ENCODE assay signal across 8 cellular contexts in the genomic region with DNA sequence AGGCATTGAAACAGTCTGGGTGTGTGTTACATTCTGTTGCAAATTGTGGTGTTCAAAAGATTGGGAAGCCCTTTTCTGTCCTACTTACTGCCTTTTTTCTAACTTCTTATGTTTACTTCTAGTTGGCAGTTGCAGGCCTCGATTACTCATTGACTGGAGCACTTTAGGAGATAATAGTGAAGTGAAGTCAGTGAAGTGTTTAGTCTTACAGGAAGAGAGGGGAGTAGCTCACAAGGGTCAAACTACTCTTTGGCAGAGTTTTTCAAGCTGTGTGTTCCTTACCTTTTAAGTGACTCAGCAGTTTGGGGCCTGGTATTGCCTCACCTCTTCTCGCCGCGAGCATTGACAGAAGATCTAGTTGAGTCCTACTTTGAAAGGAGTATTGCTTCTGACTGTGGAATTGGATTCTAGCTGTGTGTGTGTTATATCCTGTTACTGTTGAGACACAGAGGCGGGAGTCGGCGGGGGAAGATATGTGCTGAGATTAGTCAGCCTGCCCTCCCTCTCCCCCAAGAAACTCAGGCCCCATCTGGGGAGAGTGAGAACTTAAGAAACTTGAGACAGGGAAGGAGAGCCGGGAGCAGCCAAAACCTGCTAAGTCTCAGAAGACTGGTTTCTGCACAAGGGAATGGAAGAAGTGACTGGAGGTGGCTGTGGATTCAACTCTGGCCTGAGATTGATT. TPM values are rescaled to one million over a fixed set of nuclear protein-coding genes. Genes with fewer than 3 reads are reported as not detected.
DNase-seq lines count a peak whose midpoint lies in the region; ATAC-seq, FAIRE-seq and TF ChIP-seq lines count a peak whose summit lies in the region.

No MANE protein-coding gene starts in this region.

- FAIRE-seq in astrocyte (lab: Jason Lieb, UNC) (peak; percentile 77), D721Med (lab: Jason Lieb, UNC) (no peak)

- TF ChIP-seq CTCF in OCI-LY7 (conservative IDR thresholded peaks at IDR 0.05; ENCODE audit: low read length) (no peak), astrocyte (IDR thresholded peaks at IDR 0.05; ENCODE audit: insufficient read depth, low read depth, low read length) (no peak), D721Med (IDR thresholded peaks at IDR 0.05; ENCODE audit: insufficient read depth, missing control alignments) (no peak)

- peaks cover 56% of the 10 kb centered on the region for H3K4me1 Mint-ChIP-seq in astrocyte (ENCODE audit: low read depth, unreplicated experiment)

- no peaks in the 10 kb centered on the region for H3K36me3 Mint-ChIP-seq in astrocyte (ENCODE audit: low read depth, unreplicated experiment)

- peak overlapping the region; percentile 76 for H3K9ac ChIP-seq in astrocyte (ENCODE audit: low read length)

- H3K4me1 ChIP-seq in OCI-LY7 (ENCODE audit: insufficient read depth, low read length, poor library complexity, severe bottlenecking), result peaks cover 26% of the 10 kb centered on the region
- peaks cover 31% of the 10 kb centered on the region for H3K4me1 ChIP-seq in astrocyte (ENCODE audit: insufficient read depth, low read length)

- H3K4me3 ChIP-seq in OCI-LY7 (ENCODE audit: low read depth, low read length, poor library complexity, severe bottlenecking), result no peak overlapping the region
- peak overlapping the region; percentile 49 for H3K4me3 ChIP-seq in astrocyte (ENCODE audit: insufficient read depth, low read depth, low read length)

- BruUV-seq in OCI-LY7 (replicated peaks; lab: Mats Ljungman, UMichigan), result no TSS peak

- no peaks in the 10 kb centered on the region for H3K27me3 Mint-ChIP-seq in astrocyte (ENCODE audit: low read depth, unreplicated experiment)

- H3K27ac Mint-ChIP-seq in astrocyte (ENCODE audit: unreplicated experiment), result peak overlapping the region; percentile 93

- H3K4me3 Mint-ChIP-seq in astrocyte (ENCODE audit: unreplicated experiment), result peak overlapping the region; percentile 82

- CTCF ChIA-PET in OCI-LY7 (lab: Charles Lee; ENCODE audit: unreplicated experiment), result interaction anchor here (1.5 kb wide), 1 partner anchor 19 kb away, joined by 3 read pairs; a partner anchor contains a TSS

- H3K4me2 ChIP-seq in OCI-LY7 (ENCODE audit: low read length), result peak overlapping the region; percentile 35; the same call in 1 of the 2 replicates
- peak overlapping the region; percentile 83 for H3K4me2 ChIP-seq in astrocyte (ENCODE audit: low read length)

- H3K9me2 ChIP-seq in OCI-LY7 (ENCODE audit: insufficient read depth, low read length), result no peaks in the 10 kb centered on the region

- H3K36me3 ChIP-seq in OCI-LY7 (ENCODE audit: insufficient read depth, low read length) (peaks cover 3% of the 10 kb centered on the region), astrocyte (ENCODE audit: insufficient read depth, low read length) (peaks cover 3% of the 10 kb centered on the region)

- H3K27me3 ChIP-seq in astrocyte (ENCODE audit: insufficient read depth, low read length), result no peaks in the 10 kb centered on the region

- peaks cover 4% of the 10 kb centered on the region; the same call in 1 of the 2 replicates for H3K79me2 ChIP-seq in OCI-LY7 (ENCODE audit: insufficient read depth, low read depth, low read length)
- peaks cover 79% of the 10 kb centered on the region for H3K79me2 ChIP-seq in astrocyte (ENCODE audit: insufficient read depth, low read length)

- POLR2A ChIA-PET in OCI-LY7 (lab: Charles Lee), result no interaction called here

- intact Hi-C loops in OCI-LY7 (cut with micrococcal nuclease; ENCODE audit: unreplicated experiment), result no loop called here

- peak; percentile 58 for DNase-seq in NK-92 treated with Interleukin-12 subunit alpha and Interleukin-12 subunit beta, amount 100 ng/mL, for 24 hours (lab: John Stamatoyannopoulos, UW)
- DNase-seq in NK-92 (lab: John Stamatoyannopoulos, UW; ENCODE audit: unreplicated experiment), result no peak
- DNase-seq in OCI-LY7 (ENCODE audit: low spot score), result peak; percentile 16
- peak; percentile 99 for DNase-seq in astrocyte (ENCODE audit: low read depth)
- peak; percentile 68 for DNase-seq in iPS-NIHi7 (ENCODE audit: extremely low spot score)
- peak; percentile 12 to 41 for DNase-seq in stimulated activated CD4-positive, alpha-beta T cell treated with anti-CD3 and anti-CD28 coated beads, Interleukin-12 subunit alpha, Interleukin-12 subunit beta, amount 100 ng/mL, for 24 hours (ENCODE audit: low read depth in 2 of 2)
- DNase-seq in D721Med (ENCODE audit: insufficient read length, low spot score), result no peak

- H3K27ac ChIP-seq in OCI-LY7 (ENCODE audit: low read depth, low read length, poor library complexity, severe bottlenecking) (no peak overlapping the region), astrocyte (ENCODE audit: low read depth, low read length) (peak overlapping the region; percentile 79)

- 0 out of 2 replicates have a peak, but pooled peaks cover 3% of the 10 kb centered on the region for H4K20me1 ChIP-seq in OCI-LY7 (ENCODE audit: insufficient read depth, low read length)
- H4K20me1 ChIP-seq in astrocyte (ENCODE audit: insufficient read depth, low read length), result peaks cover 51% of the 10 kb centered on the region

- H3K9me3 Mint-ChIP-seq in astrocyte (ENCODE audit: unreplicated experiment), result no peaks in the 10 kb centered on the region

- H3K9me3 ChIP-seq in OCI-LY7 (ENCODE audit: low read length) (no peaks in the 10 kb centered on the region), astrocyte (ENCODE audit: insufficient read depth, low read depth, low read length) (no peaks in the 10 kb centered on the region)

- H2AFZ ChIP-seq in OCI-LY7 (ENCODE audit: low read length) (no peak overlapping the region), astrocyte (ENCODE audit: low read depth, low read length) (no peak overlapping the region)

- ATAC-seq in HG02973 (IDR thresholded peaks at IDR 0.05; ENCODE audit: unreplicated experiment), result peak; percentile 62

RNA-seq across cellular contexts. Expression of a gene that starts 19.3 kb away (rescaled TPM):
- total RNA-seq in OCI-LY7 (2014; rRNA removed; shearing (Covaris generic)), result 18.5 and 20.5 TPM in 2 replicates
- total RNA-seq in OCI-LY7 (2022) (45.5 and 52.8 TPM in 2 replicates), astrocyte (60.5 and 64.3 TPM in 2 replicates)

RNA-seq across cellular contexts. Expression of a gene that starts 30.5 kb away (rescaled TPM):
- total RNA-seq in OCI-LY7 (2014; rRNA removed; shearing (Covaris generic)), result 33.1 and 45.5 TPM in 2 replicates
- total RNA-seq in OCI-LY7 (2022) (42.2 and 43.7 TPM in 2 replicates), astrocyte (40.8 and 42.5 TPM in 2 replicates)

Comparison
In these comparisons a context has a peak if more than half of its experiments do, and no peak if none do; other contexts are left out.
1. DNase-seq: peak in NK-92 treated with Interleukin-12 subunit alpha and Interleukin-12 subunit beta, amount 100 ng/mL, for 24 hours (single experiment), OCI-LY7 (single experiment), astrocyte (single experiment), iPS-NIHi7 (single experiment) and stimulated activated CD4-positive, alpha-beta T cell treated with anti-CD3 and anti-CD28 coated beads, Interleukin-12 subunit alpha, Interleukin-12 subunit beta, amount 100 ng/mL, for 24 hours (2 of 2); none in NK-92 (single experiment) and D721Med (single experiment).